ENCODE assay signal across 27 cellular contexts in the genomic region with DNA sequence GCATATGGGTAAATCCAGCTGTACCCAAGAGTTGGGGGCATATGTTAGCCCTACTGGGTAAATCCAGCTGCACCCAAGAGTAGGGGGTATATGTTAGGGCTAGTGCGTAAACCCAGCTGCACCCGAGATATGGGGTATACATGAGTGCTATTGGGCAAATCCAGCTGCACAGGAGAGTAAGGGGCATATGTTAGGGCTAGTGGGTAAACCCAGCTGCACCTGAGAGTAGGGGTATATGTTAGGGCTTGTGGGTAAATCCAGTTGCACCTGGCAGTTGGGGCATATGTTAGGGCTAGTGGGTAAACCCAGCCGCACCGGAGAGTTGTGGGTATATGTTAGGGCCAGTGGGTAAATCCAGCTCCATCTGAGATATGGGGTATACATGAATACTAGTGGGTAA.
"Had no signal": no experiment of that assay in that cellular context is flagged by ENCODE, and none has a peak within 500 bp of the region (broad histone marks: within the 10 kb centered on the region; RNA-seq: fewer than 3 reads in every experiment).

No MANE protein-coding gene starts in this region.

- H3K9me3 ChIP-seq: neutrophil, pancreas, psoas muscle, right lobe of liver, thoracic aorta, thyroid gland, upper lobe of left lung, vagina had no signal

- H3K4me3 Mint-ChIP-seq: naive B cell; naive thymus-derived CD8-positive, alpha-beta T cell; neural crest cell; stimulated activated effector memory CD8-positive, alpha-beta T cell treated with anti-CD3 and anti-CD28 coated beads, Interleukin-12 subunit alpha, Interleukin-12 subunit beta, amount 100 ng/mL, for 72 hours; stimulated activated naive B cell treated with anti-CD40 and anti-IgM and Interleukin-4, amounts not matched to agents 10 μg/mL and 1 μg/mL and 100 μg/mL, for 72 hours; stimulated activated naive CD8-positive, alpha-beta T cell treated with anti-CD3 and anti-CD28 coated beads, Interleukin-15, Interleukin-2, amounts not matched to agents 100 ng/mL and 50 ng/mL, for 24 hours had no signal

- H3K27me3 Mint-ChIP-seq: naive B cell; naive thymus-derived CD8-positive, alpha-beta T cell; stimulated activated naive B cell treated with anti-CD40 and anti-IgM and Interleukin-4, amounts not matched to agents 10 μg/mL and 1 μg/mL and 100 μg/mL, for 72 hours; stimulated activated naive CD8-positive, alpha-beta T cell treated with anti-CD3 and anti-CD28 coated beads, Interleukin-15, Interleukin-2, amounts not matched to agents 100 ng/mL and 50 ng/mL, for 24 hours had no signal

- H3K27me3 ChIP-seq: neutrophil, pancreas, right lobe of liver, sigmoid colon, stomach, thyroid gland, tibial nerve, upper lobe of left lung, vagina had no signal

- H3K36me3 ChIP-seq: neutrophil, pancreas, right lobe of liver, sigmoid colon, stomach, thoracic aorta, thyroid gland, upper lobe of left lung, vagina had no signal

- ATAC-seq: naive thymus-derived CD8-positive, alpha-beta T cell; psoas muscle; right cardiac atrium; right lobe of liver; stimulated activated effector memory CD8-positive, alpha-beta T cell treated with anti-CD3 and anti-CD28 coated beads, Interleukin-12 subunit alpha, Interleukin-12 subunit beta, amount 100 ng/mL, for 72 hours; stimulated activated naive B cell treated with anti-CD40 and anti-IgM and Interleukin-4, amounts not matched to agents 10 μg/mL and 1 μg/mL and 100 μg/mL, for 72 hours had no signal

- DNase-seq: naive B cell; naive thymus-derived CD8-positive, alpha-beta T cell; nucleus accumbens; pancreas; psoas muscle; right cardiac atrium; right lobe of liver; sigmoid colon; small intestine; stimulated activated CD4-positive, alpha-beta T cell treated with anti-CD3 and anti-CD28 coated beads, Interleukin-15, amount 100 ng/mL, for 24 hours; stimulated activated CD4-positive, alpha-beta T cell treated with anti-CD3 and anti-CD28 coated beads, Interleukin-2, amount 100 ng/mL, for 24 hours; stimulated activated CD4-positive, alpha-beta T cell treated with anti-CD3 and anti-CD28 coated beads, Interleukin-2, amount 100 ng/mL, for 48 hours; stimulated activated CD4-positive, alpha-beta T cell treated with anti-CD3 and anti-CD28 coated beads, Interleukin-4, amount 100 ng/mL, for 24 hours; stimulated activated naive B cell treated with anti-CD40 and anti-IgM and Interleukin-4, amounts not matched to agents 10 μg/mL and 1 μg/mL and 100 μg/mL, for 72 hours; stimulated activated naive CD4-positive, alpha-beta T cell treated with Interleukin-2 at 50 U/mL for 16 hours; stomach; thyroid gland; trophoblast cell; upper lobe of left lung had no signal

- H3K27ac Mint-ChIP-seq: naive thymus-derived CD8-positive, alpha-beta T cell; stimulated activated effector memory CD8-positive, alpha-beta T cell treated with anti-CD3 and anti-CD28 coated beads, Interleukin-12 subunit alpha, Interleukin-12 subunit beta, amount 100 ng/mL, for 72 hours; stimulated activated naive B cell treated with anti-CD40 and anti-IgM and Interleukin-4, amounts not matched to agents 10 μg/mL and 1 μg/mL and 100 μg/mL, for 72 hours; stimulated activated naive CD8-positive, alpha-beta T cell treated with anti-CD3 and anti-CD28 coated beads, Interleukin-15, Interleukin-2, amounts not matched to agents 100 ng/mL and 50 ng/mL, for 24 hours had no signal

- H3K4me1 ChIP-seq: psoas muscle, right lobe of liver, thyroid gland had no signal

- H3K36me3 Mint-ChIP-seq: stimulated activated effector memory CD8-positive, alpha-beta T cell treated with anti-CD3 and anti-CD28 coated beads, Interleukin-12 subunit alpha, Interleukin-12 subunit beta, amount 100 ng/mL, for 72 hours had no signal

- H3K9me3 Mint-ChIP-seq: nephron; neural crest cell; stimulated activated effector memory CD8-positive, alpha-beta T cell treated with anti-CD3 and anti-CD28 coated beads, Interleukin-12 subunit alpha, Interleukin-12 subunit beta, amount 100 ng/mL, for 72 hours; stimulated activated naive B cell treated with anti-CD40 and anti-IgM and Interleukin-4, amounts not matched to agents 10 μg/mL and 1 μg/mL and 100 μg/mL, for 72 hours; stimulated activated naive CD8-positive, alpha-beta T cell treated with anti-CD3 and anti-CD28 coated beads, Interleukin-15, Interleukin-2, amounts not matched to agents 100 ng/mL and 50 ng/mL, for 24 hours had no signal

- H3K4me3 ChIP-seq: pancreas, psoas muscle, right lobe of liver, sigmoid colon, stomach, thoracic aorta, thyroid gland, tibial nerve, upper lobe of left lung, vagina had no signal

- H3K27ac ChIP-seq: neutrophil, pancreas, psoas muscle, right lobe of liver, sigmoid colon, stomach, thoracic aorta, thyroid gland, tibial nerve, upper lobe of left lung, vagina had no signal
